24 cellular contexts compared by ENCODE assay signal in the genomic region with DNA sequence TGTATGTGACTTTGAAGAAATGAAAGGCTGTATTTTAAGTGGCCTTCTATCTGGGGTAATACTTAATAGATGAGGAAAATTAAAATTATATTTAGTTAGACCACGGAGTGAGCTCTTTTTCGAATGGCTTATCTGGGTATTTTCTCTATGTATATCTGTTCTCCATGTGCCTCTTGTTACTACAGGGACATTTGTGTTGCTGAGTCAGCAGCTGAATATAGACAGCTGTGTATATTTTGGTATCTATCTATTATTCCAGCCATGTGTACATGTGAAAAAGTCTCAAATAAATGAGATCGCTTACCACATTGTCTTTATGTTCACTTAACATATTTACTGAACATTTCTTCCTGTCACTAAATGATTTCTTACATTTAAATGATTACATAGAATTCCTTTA.
"Had no signal": no experiment of that assay in that cellular context is flagged by ENCODE, and none has a peak within 500 bp of the region (broad histone marks: within the 10 kb centered on the region; RNA-seq: fewer than 3 reads in every experiment).

No MANE protein-coding gene starts in this region.

- H3K4me1 ChIP-seq: parathyroid adenoma, prostate gland, right atrium auricular region, sigmoid colon, suprapubic skin, vagina had no signal

- FAIRE-seq: frontal cortex, keratinocyte had no signal

- H3K27me3 ChIP-seq: neural progenitor cell, right atrium auricular region, sigmoid colon, suprapubic skin, vagina had no signal

- H3K27ac ChIP-seq: coronary artery, neural progenitor cell, parathyroid adenoma, prostate gland, right atrium auricular region, sigmoid colon, skin epidermis, suprapubic skin, vagina had no signal

- H3K4me2 ChIP-seq: neural progenitor cell had no signal

- H3K4me3 ChIP-seq: coronary artery, lung, neural progenitor cell, prostate gland, right atrium auricular region, sigmoid colon, skin epidermis, suprapubic skin, vagina had no signal

- ATAC-seq: effector memory CD8-positive, alpha-beta T cell; left ventricle myocardium superior; natural killer cell treated with Interleukin-12 subunit alpha and Interleukin-12 subunit beta and Interleukin-15 and Interleukin-18, amount 100 ng/mL, for 72 hours; stimulated activated naive CD8-positive, alpha-beta T cell treated with anti-CD3 and anti-CD28 coated beads, Interleukin-15, amount 100 ng/mL, for 72 hours had no signal

- H3K79me2 ChIP-seq: parathyroid adenoma had no signal

- H2AFZ ChIP-seq: neural progenitor cell, parathyroid adenoma had no signal

- H3K9me3 ChIP-seq: prostate gland, right atrium auricular region, sigmoid colon, suprapubic skin, vagina had no signal

- H3K36me3 ChIP-seq: neural progenitor cell, prostate gland, right atrium auricular region, sigmoid colon, suprapubic skin, vagina had no signal

- H3K9ac ChIP-seq: neural progenitor cell, parathyroid adenoma had no signal

- DNase-seq: dermis blood vessel endothelial cell; effector memory CD8-positive, alpha-beta T cell; hypothalamus; immature natural killer cell; left ventricle myocardium superior; naive B cell; sigmoid colon; stimulated activated CD4-positive, alpha-beta T cell treated with anti-CD3 and anti-CD28 coated beads, Interleukin-15, amount 100 ng/mL, for 24 hours; stimulated activated CD4-positive, alpha-beta T cell treated with anti-CD3 and anti-CD28 coated beads, Interleukin-2, amount 100 ng/mL, for 48 hours; stimulated activated naive CD4-positive, alpha-beta T cell; stimulated activated naive CD8-positive, alpha-beta T cell treated with anti-CD3 and anti-CD28 coated beads, Interleukin-15, amount 100 ng/mL, for 72 hours; trophoblast cell had no signal
